ENCODE assay signal across 20 cellular contexts in the genomic region with DNA sequence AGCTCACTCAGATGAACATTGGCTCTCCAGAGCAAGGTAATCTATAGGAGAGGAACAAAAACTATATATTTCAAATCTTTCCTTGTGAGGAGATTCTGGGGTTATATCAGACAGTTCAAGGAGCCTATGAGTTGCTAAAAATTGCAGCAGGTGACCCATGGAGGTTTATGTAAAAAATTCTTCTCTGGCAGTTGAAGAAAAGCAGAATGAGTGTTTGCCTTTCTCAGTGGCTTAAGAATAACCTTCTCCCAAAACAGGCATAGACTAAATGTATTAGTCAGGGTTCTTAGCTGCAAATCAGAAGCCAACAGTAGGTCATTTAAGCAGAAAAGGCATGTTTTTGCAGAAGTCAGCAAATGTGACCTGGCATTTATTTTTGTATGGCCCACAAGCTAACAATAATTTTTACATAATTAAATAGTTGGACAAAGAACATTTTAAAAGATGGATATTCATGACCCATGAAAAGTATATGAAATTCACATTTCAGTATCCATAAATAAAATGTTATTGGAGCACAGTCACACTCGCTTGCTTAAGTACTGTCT.
DNase-seq lines count a peak whose midpoint lies in the region; ATAC-seq and TF ChIP-seq lines count a peak whose summit lies in the region.
"Had no signal": no experiment of that assay in that cellular context is flagged by ENCODE, and none has a peak within 500 bp of the region (broad histone marks: within the 10 kb centered on the region; RNA-seq: fewer than 3 reads in every experiment).

No MANE protein-coding gene starts in this region.

- H3K4me1 ChIP-seq in OCI-LY1 (ENCODE audit: insufficient read depth, low read length, severe bottlenecking): peaks cover 6% of the 10 kb centered on the region
- H3K4me1 ChIP-seq in muscle layer of colon (ENCODE audit: insufficient read depth, low read length): peaks cover 18% of the 10 kb centered on the region
- H3K4me1 ChIP-seq in stomach smooth muscle (ENCODE audit: control insufficient read depth, insufficient read depth, low read length): peaks cover 9% of the 10 kb centered on the region
- H3K4me1 ChIP-seq: HAP-1 had no signal

- H3K9me2 ChIP-seq in OCI-LY1 (ENCODE audit: low read depth, low read length): no peaks in the 10 kb centered on the region

- no peak overlapping the region for H3K4me2 ChIP-seq in OCI-LY1 (ENCODE audit: low read length)

- H2AFZ ChIP-seq in OCI-LY1 (ENCODE audit: low read length): 0 out of 2 replicates have a peak overlapping the region, but pooled peaks have one; percentile 53
- H2AFZ ChIP-seq: GM23248 had no signal

- no peak for ATAC-seq in GM18498 (IDR thresholded peaks at IDR 0.05; ENCODE audit: unreplicated experiment)
- ATAC-seq: GM12878, Panc1, SK-N-SH treated with all-trans-retinoic acid at 6 μM for 48 hours had no signal

- H3K9me3 ChIP-seq in OCI-LY1 (ENCODE audit: low read length): 0 out of 2 replicates have a peak, but pooled peaks cover 3% of the 10 kb centered on the region
- H3K9me3 ChIP-seq in muscle layer of colon (ENCODE audit: low read length): no peaks in the 10 kb centered on the region
- H3K9me3 ChIP-seq in stomach smooth muscle (ENCODE audit: control insufficient read depth in 2 of 2, low read length in 2 of 2): peaks cover 0 to 3% of the 10 kb centered on the region in 2 donors
- H3K9me3 ChIP-seq: HAP-1 had no signal

- peak; percentile 25; the same call in 1 of the 2 replicates for TF ChIP-seq CTCF in OCI-LY1 (IDR thresholded peaks at IDR 0.05; ENCODE audit: low read length)
- TF ChIP-seq CTCF in cardiac fibroblast (IDR thresholded peaks at IDR 0.05; ENCODE audit: low read depth, low read length): peak; percentile 3

- no peak overlapping the region for H3K9ac ChIP-seq in OCI-LY1 (ENCODE audit: low read length)
- no peak overlapping the region for H3K9ac ChIP-seq in muscle layer of colon (ENCODE audit: low read length)
- no peak overlapping the region for H3K9ac ChIP-seq in stomach smooth muscle (ENCODE audit: low read length in 2 of 2)
- H3K9ac ChIP-seq: GM23248 had no signal

- H3K36me3 ChIP-seq in OCI-LY1 (ENCODE audit: insufficient read depth, low read length) (no peaks in the 10 kb centered on the region), muscle layer of colon (ENCODE audit: insufficient read depth, low read length) (no peaks in the 10 kb centered on the region), stomach smooth muscle (ENCODE audit: control insufficient read depth in 2 of 2, insufficient read depth in 2 of 2, low read length in 2 of 2) (no peaks in the 10 kb centered on the region)
- H3K36me3 ChIP-seq: HAP-1 had no signal

- H3K4me3 ChIP-seq in OCI-LY1 (ENCODE audit: low read depth, low read length, poor library complexity, severe bottlenecking) (no peak overlapping the region), cardiac fibroblast (replicated peaks in 1 of 2; ENCODE audit: low read depth in 2 of 2, low read length in 2 of 2) (no peak overlapping the region), muscle layer of colon (ENCODE audit: low read depth in 1 of 2, low read length in 2 of 2) (peak overlapping the region in 1 of 2 donors; percentile 29), stomach smooth muscle (ENCODE audit: low read length in 2 of 2) (peak overlapping the region in 1 of 2 donors; percentile 23)
- H3K4me3 ChIP-seq: GM12878, GM23248, HAP-1 had no signal

- no peak for DNase-seq in cardiac fibroblast (ENCODE audit: low read depth in 2 of 2)
- no peak for DNase-seq in glomerular visceral epithelial cell (ENCODE audit: extremely low spot score)
- DNase-seq in NCI-H146 (lab: John Stamatoyannopoulos, UW): no peak
- DNase-seq: Caco-2; CD4-positive, alpha-beta T cell; DMS 273 treated with DMSO at 0.1 percent for 48 hours; DND-41; GM23248; NCI-H1105; NCI-H2029 treated with DMSO at 0.1 percent for 48 hours; NCI-H446 had no signal

- H3K27ac ChIP-seq in OCI-LY1 (ENCODE audit: low read depth, low read length, poor library complexity, severe bottlenecking): no peak overlapping the region
- H3K27ac ChIP-seq in muscle layer of colon (ENCODE audit: low read depth, low read length): peak overlapping the region; percentile 28
- H3K27ac ChIP-seq in stomach smooth muscle (ENCODE audit: low read length): peak overlapping the region; percentile 63
- H3K27ac ChIP-seq: GM23248, HL-60 had no signal

- H4K20me1 ChIP-seq in OCI-LY1 (ENCODE audit: insufficient read depth, low read length): no peaks in the 10 kb centered on the region

- no peaks in the 10 kb centered on the region for H3K27me3 ChIP-seq in OCI-LY1 (ENCODE audit: insufficient read depth, low read length)
- no peaks in the 10 kb centered on the region for H3K27me3 ChIP-seq in muscle layer of colon (ENCODE audit: control insufficient read depth in 1 of 2, insufficient read depth in 2 of 2, low read length in 2 of 2)
- no peaks in the 10 kb centered on the region for H3K27me3 ChIP-seq in stomach smooth muscle (ENCODE audit: control insufficient read depth in 1 of 2, insufficient read depth in 2 of 2, low read length in 2 of 2)

- H3K79me2 ChIP-seq in OCI-LY1 (ENCODE audit: insufficient read depth, low read length): no peaks in the 10 kb centered on the region

- no peaks in the 10 kb centered on the region for H3F3A ChIP-seq in OCI-LY1 (ENCODE audit: insufficient read depth, low read length)
